Comparison of ENCODE assay signal across 22 cellular contexts in the genomic region with DNA sequence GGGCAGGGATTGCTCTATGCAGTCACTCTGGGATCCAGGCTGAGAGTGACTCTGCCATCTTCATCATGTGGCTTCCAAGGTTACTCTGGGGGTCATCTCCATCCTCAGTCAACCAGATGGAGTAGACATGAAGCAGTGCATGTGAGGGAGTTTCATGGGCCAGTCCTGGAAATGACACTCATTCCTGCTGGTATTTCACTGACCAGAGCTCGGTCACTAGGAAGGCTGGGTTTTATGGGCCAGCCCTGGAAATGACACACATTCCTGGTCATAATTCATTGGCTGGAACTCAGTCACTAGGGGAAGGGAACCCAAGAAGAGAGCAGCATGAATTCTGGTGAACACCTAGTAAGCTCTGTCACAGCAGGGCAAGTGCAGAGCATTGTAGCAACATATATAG.
"Had no signal": no experiment of that assay in that cellular context is flagged by ENCODE, and none has a peak within 500 bp of the region (broad histone marks: within the 10 kb centered on the region; RNA-seq: fewer than 3 reads in every experiment).

No MANE protein-coding gene starts in this region.

- H3K27me3 ChIP-seq: pancreas, tibial artery had no signal

- H3K4me1 ChIP-seq: pancreas, prostate gland, upper lobe of right lung had no signal

- H3K27ac ChIP-seq: left lung, pancreas, prostate gland, spleen, suprapubic skin, thoracic aorta, tibial artery, upper lobe of right lung had no signal

- DNase-seq: hypothalamus; islet precursor cell; left cardiac atrium; left lung; mesendoderm; mucosa of descending colon; naive thymus-derived CD4-positive, alpha-beta T cell; pancreas; posterior cingulate gyrus; retina; right cardiac atrium; small intestine; spleen; stimulated activated CD4-positive, alpha-beta T cell treated with anti-CD3 and anti-CD28 coated beads, Interleukin-4, amount 100 ng/mL, for 24 hours; stimulated activated naive CD4-positive, alpha-beta T cell; tibial artery; trophoblast cell; upper lobe of right lung had no signal

- H3K4me3 ChIP-seq: left lung, lung, mucosa of descending colon, pancreas, prostate gland, spleen, suprapubic skin, thoracic aorta, tibial artery, upper lobe of right lung had no signal

- H3K36me3 ChIP-seq: left lung, pancreas, prostate gland, spleen, suprapubic skin, thoracic aorta, upper lobe of right lung had no signal

- H3K9me3 ChIP-seq: left lung, mucosa of descending colon, pancreas, prostate gland, spleen, suprapubic skin, thoracic aorta, tibial artery, upper lobe of right lung had no signal
